In genomic region chr13:24614306-24615080, GRCh38 we compare ENCODE assay signal across 29 cellular contexts.
DNase-seq lines count a peak whose midpoint lies in the region; ATAC-seq and TF ChIP-seq lines count a peak whose summit lies in the region.
"Had no signal": no experiment of that assay in that cellular context is flagged by ENCODE, and none has a peak within 500 bp of the region (broad histone marks: within the 10 kb centered on the region; RNA-seq: fewer than 3 reads in every experiment).

No MANE protein-coding gene starts in this region.

- H3K9me3 ChIP-seq in osteoblast (ENCODE audit: low read depth, low read length) = no peaks in the 10 kb centered on the region
- H3K9me3 ChIP-seq: lower lobe of right lung, tibial nerve had no signal

- intact Hi-C loops in activated CD4-positive, alpha-beta T cell treated with anti-CD3 and anti-CD28 coated beads for 36 hours (cut with DNase I, micrococcal nuclease) = loop anchor here in 1 of 2 experiments (5.0 kb wide), 1 partner anchor 673 kb away; the partner anchor contains the start of gene MTMR6
- intact Hi-C loops in activated CD4-positive, alpha-beta T cell treated with anti-CD3 and anti-CD28 coated beads, Interleukin-2, amount 10 ng/mL, durations not matched to agents 24 days and 14 days (cut with micrococcal nuclease) = no loop called here
- intact Hi-C loops in natural killer cell (cut with micrococcal nuclease) = loop anchor here (5.0 kb wide), 2 partner anchors 68 to 362 kb away; partner anchors contain the start of gene ATP12A

- POLR2A ChIA-PET in activated CD4-positive, alpha-beta T cell treated with anti-CD3 and anti-CD28 coated beads for 36 hours (lab: Charles Lee) = no interaction called here

- no peak overlapping the region for H2AFZ ChIP-seq in osteoblast (ENCODE audit: low read length)
- H2AFZ ChIP-seq: neural progenitor cell had no signal

- H3K4me3 Mint-ChIP-seq in activated CD4-positive, alpha-beta T cell treated with anti-CD3 and anti-CD28 coated beads for 36 hours = no peak overlapping the region
- no peak overlapping the region for H3K4me3 Mint-ChIP-seq in activated CD4-positive, alpha-beta T cell treated with anti-CD3 and anti-CD28 coated beads, Interleukin-2, amount 10 ng/mL, durations not matched to agents 24 days and 14 days
- H3K4me3 Mint-ChIP-seq in central memory CD8-positive, alpha-beta T cell = no peak overlapping the region
- H3K4me3 Mint-ChIP-seq in natural killer cell = no peak overlapping the region
- H3K4me3 Mint-ChIP-seq: CD4-positive, alpha-beta memory T cell; H9; neural progenitor cell had no signal

- no peak overlapping the region for H3K27ac ChIP-seq in osteoblast (ENCODE audit: low read depth, low read length)
- H3K27ac ChIP-seq: lower lobe of right lung, neural progenitor cell, tibial nerve, VCaP had no signal

- no peaks in the 10 kb centered on the region for H3K27me3 Mint-ChIP-seq in activated CD4-positive, alpha-beta T cell treated with anti-CD3 and anti-CD28 coated beads for 36 hours
- H3K27me3 Mint-ChIP-seq in activated CD4-positive, alpha-beta T cell treated with anti-CD3 and anti-CD28 coated beads, Interleukin-2, amount 10 ng/mL, durations not matched to agents 24 days and 14 days = no peaks in the 10 kb centered on the region
- no peaks in the 10 kb centered on the region for H3K27me3 Mint-ChIP-seq in central memory CD8-positive, alpha-beta T cell
- H3K27me3 Mint-ChIP-seq in natural killer cell (ENCODE audit: low read depth in 2 of 2) = no peaks in the 10 kb centered on the region
- H3K27me3 Mint-ChIP-seq: CD4-positive, alpha-beta memory T cell had no signal

- H3K36me3 Mint-ChIP-seq in activated CD4-positive, alpha-beta T cell treated with anti-CD3 and anti-CD28 coated beads for 36 hours (ENCODE audit: low read depth) = no peaks in the 10 kb centered on the region
- H3K36me3 Mint-ChIP-seq in activated CD4-positive, alpha-beta T cell treated with anti-CD3 and anti-CD28 coated beads, Interleukin-2, amount 10 ng/mL, durations not matched to agents 24 days and 14 days (ENCODE audit: low read depth) = peaks cover 3% of the 10 kb centered on the region
- H3K36me3 Mint-ChIP-seq in central memory CD8-positive, alpha-beta T cell (ENCODE audit: insufficient read depth) = peaks cover 5% of the 10 kb centered on the region
- no peaks in the 10 kb centered on the region for H3K36me3 Mint-ChIP-seq in natural killer cell
- H3K36me3 Mint-ChIP-seq: CD4-positive, alpha-beta memory T cell; neural progenitor cell had no signal

- no peaks in the 10 kb centered on the region for H3K79me2 ChIP-seq in osteoblast (ENCODE audit: insufficient read depth, low read length)

- TF ChIP-seq CTCF in natural killer cell (IDR thresholded peaks at IDR 0.05) (no peak), osteoblast (IDR thresholded peaks at IDR 0.05; ENCODE audit: extremely low read depth, low read depth, low read length) (no peak)

- CTCF ChIA-PET in activated CD4-positive, alpha-beta T cell treated with anti-CD3 and anti-CD28 coated beads for 36 hours (lab: Charles Lee) = no interaction called here

- peak; percentile 6 for ATAC-seq in activated CD4-positive, alpha-beta T cell treated with anti-CD3 and anti-CD28 coated beads for 36 hours
- no peak for ATAC-seq in central memory CD8-positive, alpha-beta T cell (replicated peaks; ENCODE audit: extremely low read depth, poor library complexity, severe bottlenecking)
- ATAC-seq in natural killer cell (no peak), GM19397 (IDR thresholded peaks at IDR 0.05; ENCODE audit: unreplicated experiment) (no peak), GM21737 (IDR thresholded peaks at IDR 0.05; ENCODE audit: unreplicated experiment) (no peak)
- ATAC-seq: lower lobe of right lung, PC-3, Right ventricle myocardium inferior, SK-N-SH treated with all-trans-retinoic acid at 6 μM for 48 hours had no signal

- peaks cover 44% of the 10 kb centered on the region for H3K4me1 Mint-ChIP-seq in activated CD4-positive, alpha-beta T cell treated with anti-CD3 and anti-CD28 coated beads for 36 hours
- peaks cover 35% of the 10 kb centered on the region for H3K4me1 Mint-ChIP-seq in activated CD4-positive, alpha-beta T cell treated with anti-CD3 and anti-CD28 coated beads, Interleukin-2, amount 10 ng/mL, durations not matched to agents 24 days and 14 days
- H3K4me1 Mint-ChIP-seq in central memory CD8-positive, alpha-beta T cell = peaks cover 48% of the 10 kb centered on the region
- peaks cover 39 to 56% of the 10 kb centered on the region in 2 donors for H3K4me1 Mint-ChIP-seq in natural killer cell

- H4K20me1 ChIP-seq in osteoblast (ENCODE audit: insufficient read depth, low read length) = no peaks in the 10 kb centered on the region

- H3K27me3 ChIP-seq in osteoblast (ENCODE audit: insufficient read depth, low read length) = no peaks in the 10 kb centered on the region
- H3K27me3 ChIP-seq: neural progenitor cell, tibial nerve had no signal

- no peaks in the 10 kb centered on the region for H3K36me3 ChIP-seq in osteoblast (ENCODE audit: insufficient read depth, low read length)
- H3K36me3 ChIP-seq: lower lobe of right lung, neural progenitor cell, tibial nerve had no signal

- no peak overlapping the region for H3K4me2 ChIP-seq in osteoblast (ENCODE audit: insufficient read depth, low read length)
- H3K4me2 ChIP-seq: neural progenitor cell had no signal

- no peaks in the 10 kb centered on the region for H3K9me3 Mint-ChIP-seq in activated CD4-positive, alpha-beta T cell treated with anti-CD3 and anti-CD28 coated beads for 36 hours (ENCODE audit: low read depth)
- H3K9me3 Mint-ChIP-seq in activated CD4-positive, alpha-beta T cell treated with anti-CD3 and anti-CD28 coated beads, Interleukin-2, amount 10 ng/mL, durations not matched to agents 24 days and 14 days = no peaks in the 10 kb centered on the region
- no peaks in the 10 kb centered on the region for H3K9me3 Mint-ChIP-seq in central memory CD8-positive, alpha-beta T cell
- H3K9me3 Mint-ChIP-seq in natural killer cell = no peaks in the 10 kb centered on the region
- H3K9me3 Mint-ChIP-seq: CD4-positive, alpha-beta memory T cell; H9; neural progenitor cell had no signal

- no peak for DNase-seq in activated CD4-positive, alpha-beta T cell treated with anti-CD3 and anti-CD28 coated beads for 36 hours
- no peak for DNase-seq in activated CD4-positive, alpha-beta T cell treated with anti-CD3 and anti-CD28 coated beads, Interleukin-2, amount 10 ng/mL, durations not matched to agents 24 days and 14 days
- DNase-seq in D341Med (ENCODE audit: low spot score) (peak; percentile 6), natural killer cell (no peak), osteoblast (ENCODE audit: insufficient read length, low spot score, missing footprints) (no peak)
- DNase-seq in central memory CD8-positive, alpha-beta T cell (ENCODE audit: low spot score in 2 of 2) = no peak
- DNase-seq: 8988T; activated CD4-positive, alpha-beta T cell treated with anti-CD3 and anti-CD28 coated beads, Interleukin-2, amount 50 U/mL, for 1 hour; CD4-positive, alpha-beta memory T cell; DMS153; effector CD4-positive, alpha-beta T cell; erythroblast; H9; kidney glomerular epithelial cell; lower lobe of right lung; NCI-H1092; NCI-H187; NCI-H2171; NCI-H524 treated with DMSO at 0.1 percent for 48 hours; NK-92 treated with Interleukin-12 subunit alpha and Interleukin-12 subunit beta, amount 100 ng/mL, for 24 hours; PC-3; stimulated activated CD4-positive, alpha-beta T cell treated with anti-CD3 and anti-CD28 coated beads, Interleukin-15, amount 100 ng/mL, for 24 hours had no signal

- no peak overlapping the region for H3K4me3 ChIP-seq in osteoblast (ENCODE audit: insufficient read depth, low read length)
- H3K4me3 ChIP-seq: lower lobe of right lung, neural progenitor cell, tibial nerve had no signal

- no peaks in the 10 kb centered on the region for H3K4me1 ChIP-seq in osteoblast (ENCODE audit: insufficient read depth, low read length)
- H3K4me1 ChIP-seq: neural progenitor cell had no signal

- H3K27ac Mint-ChIP-seq in activated CD4-positive, alpha-beta T cell treated with anti-CD3 and anti-CD28 coated beads for 36 hours = peak overlapping the region; percentile 5
- no peak overlapping the region for H3K27ac Mint-ChIP-seq in activated CD4-positive, alpha-beta T cell treated with anti-CD3 and anti-CD28 coated beads, Interleukin-2, amount 10 ng/mL, durations not matched to agents 24 days and 14 days
- H3K27ac Mint-ChIP-seq in central memory CD8-positive, alpha-beta T cell (ENCODE audit: low read depth) = peak overlapping the region; percentile 68
- peak overlapping the region; percentile 47 to 82 for H3K27ac Mint-ChIP-seq in natural killer cell
- H3K27ac Mint-ChIP-seq: H9, neural progenitor cell had no signal
